Comparison of ENCODE assay signal across 18 cellular contexts in the genomic region with DNA sequence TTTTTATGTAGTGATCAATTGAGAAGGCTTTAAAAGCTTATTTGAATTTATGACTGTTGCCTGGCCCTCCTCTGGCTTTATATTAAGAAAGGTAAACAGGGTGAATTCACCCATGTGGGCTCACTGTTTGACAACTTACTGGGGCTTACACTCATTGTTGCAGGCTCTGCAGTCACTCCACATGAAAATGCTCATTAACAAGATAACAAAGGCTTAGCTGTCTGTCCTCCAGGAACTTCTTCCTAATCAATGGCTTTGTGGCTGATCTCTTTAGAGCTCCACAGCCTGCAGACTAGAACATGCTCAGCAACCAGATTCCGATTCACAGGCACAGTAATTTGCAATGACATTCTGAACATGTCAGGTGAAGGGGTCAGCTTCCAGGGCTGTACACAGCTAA.
DNase-seq lines count a peak whose midpoint lies in the region; ATAC-seq and TF ChIP-seq lines count a peak whose summit lies in the region.
"Had no signal": no experiment of that assay in that cellular context is flagged by ENCODE, and none has a peak within 500 bp of the region (broad histone marks: within the 10 kb centered on the region; RNA-seq: fewer than 3 reads in every experiment).

No MANE protein-coding gene starts in this region.

- H3K4me3 Mint-ChIP-seq in GM23338: no peak overlapping the region
- H3K4me3 Mint-ChIP-seq: CD4-positive, alpha-beta memory T cell had no signal

- no peaks in the 10 kb centered on the region for H3K79me1 ChIP-seq in mesendoderm (ENCODE audit: low read length)

- H3K4me1 ChIP-seq in GM23338 (ENCODE audit: insufficient read depth) (peaks cover 15% of the 10 kb centered on the region), mesendoderm (ENCODE audit: control insufficient read depth, low read depth, low read length) (no peaks in the 10 kb centered on the region), OCI-LY7 (ENCODE audit: insufficient read depth, low read length, poor library complexity, severe bottlenecking) (peaks cover 3% of the 10 kb centered on the region)
- H3K4me1 ChIP-seq: BE2C had no signal

- H3K23ac ChIP-seq in mesendoderm (ENCODE audit: low read length): no peak overlapping the region

- TF ChIP-seq CTCF in GM23338 (conservative IDR thresholded peaks at IDR 0.05; ENCODE audit: low read depth in 2 of 2) (no peak), OCI-LY7 (conservative IDR thresholded peaks at IDR 0.05; ENCODE audit: low read length) (no peak)

- H3K9ac ChIP-seq in mesendoderm (ENCODE audit: low read length): no peak overlapping the region
- H3K9ac ChIP-seq: KMS-11 had no signal

- H3K56ac ChIP-seq in mesendoderm (ENCODE audit: low read length): no peak overlapping the region

- no peak overlapping the region for H3K4me3 ChIP-seq in GM23338
- H3K4me3 ChIP-seq in mesendoderm (ENCODE audit: low read length): no peak overlapping the region
- H3K4me3 ChIP-seq in OCI-LY7 (ENCODE audit: low read depth, low read length, poor library complexity, severe bottlenecking): no peak overlapping the region
- H3K4me3 ChIP-seq: MG63 had no signal

- peaks cover 2% of the 10 kb centered on the region for H3K27me3 Mint-ChIP-seq in GM23338 (ENCODE audit: insufficient read depth, low read depth, poor library complexity)

- POLR2A ChIA-PET in OCI-LY7 (lab: Charles Lee): interaction anchor here (2.0 kb wide), 1 partner anchor 14 kb away, joined by 9 read pairs; no protein-coding TSS in a partner anchor

- H2BK5ac ChIP-seq in mesendoderm (ENCODE audit: low read length): no peak overlapping the region

- H4K5ac ChIP-seq in mesendoderm (ENCODE audit: low read length): no peak overlapping the region

- peak; percentile 56 for DNase-seq in GM23338 (ENCODE audit: low spot score)
- peak; percentile 88 to 96 for DNase-seq in NCI-H526 (lab: John Stamatoyannopoulos, UW)
- peak; percentile 47 for DNase-seq in ecto neural progenitor cell (ENCODE audit: low spot score)
- peak; percentile 83 for DNase-seq in mesendoderm
- no peak for DNase-seq in OCI-LY7 (ENCODE audit: low spot score)
- no peak for DNase-seq in NCI-H524 (lab: John Stamatoyannopoulos, UW)
- DNase-seq: BE2C; CD4-positive, alpha-beta memory T cell; GOT3; MG63; NCI-H1092 treated with DMSO at 0.1 percent for 48 hours; NCI-H187 treated with DMSO at 0.1 percent for 48 hours; NCI-H2171 treated with DMSO at 0.1 percent for 48 hours; NCI-H524 treated with DMSO at 0.1 percent for 48 hours; SIG-M5 had no signal

- peaks cover 28% of the 10 kb centered on the region for H3K4me1 Mint-ChIP-seq in GM23338
- H3K4me1 Mint-ChIP-seq: CD4-positive, alpha-beta memory T cell had no signal

- no peak overlapping the region for H2AFZ ChIP-seq in GM23338
- no peak overlapping the region for H2AFZ ChIP-seq in OCI-LY7 (ENCODE audit: low read length)

- no peak overlapping the region for H2AK5ac ChIP-seq in mesendoderm (ENCODE audit: low read length)

- no peaks in the 10 kb centered on the region for H3F3A ChIP-seq in GM23338 (replicated peaks; ENCODE audit: low read depth)

- no peaks in the 10 kb centered on the region for H3K9me3 Mint-ChIP-seq in GM23338

- no peaks in the 10 kb centered on the region for H3K79me2 ChIP-seq in GM23338 (replicated peaks; ENCODE audit: insufficient read depth)
- no peaks in the 10 kb centered on the region for H3K79me2 ChIP-seq in mesendoderm (ENCODE audit: control insufficient read depth, insufficient read depth, low read length)
- no peaks in the 10 kb centered on the region for H3K79me2 ChIP-seq in OCI-LY7 (ENCODE audit: insufficient read depth, low read depth, low read length)

- no peak overlapping the region for H4K8ac ChIP-seq in mesendoderm (ENCODE audit: low read depth, low read length)

- H2BK120ac ChIP-seq in mesendoderm (ENCODE audit: low read depth, low read length): no peak overlapping the region

- peaks cover 3% of the 10 kb centered on the region; the same call in 1 of the 2 replicates for H3K9me2 ChIP-seq in GM23338 (ENCODE audit: insufficient read depth)
- no peaks in the 10 kb centered on the region for H3K9me2 ChIP-seq in OCI-LY7 (ENCODE audit: insufficient read depth, low read length)

- intact Hi-C loops in OCI-LY7 (cut with micrococcal nuclease; ENCODE audit: unreplicated experiment): no loop called here

- ATAC-seq in GM23338: peak; percentile 98
- ATAC-seq in HG02588 (IDR thresholded peaks at IDR 0.05; ENCODE audit: unreplicated experiment): no peak
- ATAC-seq: HepG2 had no signal

- H3K4ac ChIP-seq in mesendoderm (ENCODE audit: low read depth, low read length): no peak overlapping the region

- H3K4me2 ChIP-seq in GM23338 (0 out of 2 replicates have a peak overlapping the region, but pooled peaks have one; percentile 3), mesendoderm (ENCODE audit: low read length) (no peak overlapping the region), OCI-LY7 (ENCODE audit: low read length) (no peak overlapping the region)
- H3K4me2 ChIP-seq: KMS-11 had no signal

- no peaks in the 10 kb centered on the region for H3K36me3 Mint-ChIP-seq in GM23338 (ENCODE audit: low read depth)
- H3K36me3 Mint-ChIP-seq: CD4-positive, alpha-beta memory T cell had no signal

- H3K27ac ChIP-seq in GM23338 (ENCODE audit: low read depth) (no peak overlapping the region), mesendoderm (ENCODE audit: low read depth, low read length) (no peak overlapping the region), OCI-LY7 (ENCODE audit: low read depth, low read length, poor library complexity, severe bottlenecking) (no peak overlapping the region)
- H3K27ac ChIP-seq: KMS-11 had no signal

- no TSS peak for BruUV-seq in OCI-LY7 (replicated peaks; lab: Mats Ljungman, UMichigan)

- H3K27me3 ChIP-seq in GM23338 (ENCODE audit: insufficient read depth) (no peaks in the 10 kb centered on the region), mesendoderm (ENCODE audit: insufficient read depth, low read length, poor library complexity) (no peaks in the 10 kb centered on the region)
- H3K27me3 ChIP-seq: BE2C, MG63 had no signal

- CTCF ChIA-PET in OCI-LY7 (lab: Charles Lee; ENCODE audit: unreplicated experiment): interaction anchor here (0.6 kb wide), 1 partner anchor 308 kb away, joined by 3 read pairs; no protein-coding TSS in a partner anchor

- H3K36me3 ChIP-seq in GM23338 (ENCODE audit: insufficient read depth) (no peaks in the 10 kb centered on the region), mesendoderm (ENCODE audit: control insufficient read depth, insufficient read depth, low read length) (no peaks in the 10 kb centered on the region), OCI-LY7 (ENCODE audit: insufficient read depth, low read length) (no peaks in the 10 kb centered on the region)
- H3K36me3 ChIP-seq: BE2C, MG63 had no signal

- WGBS in mesendoderm (ENCODE audit: extremely low coverage, insufficient coverage, low lambda C conversion rate): no CpG with 5 or more reads among the region's 1 CpG

- peak overlapping the region; percentile 19; the same call in 1 of the 2 replicates for H3K27ac Mint-ChIP-seq in GM23338
- H3K27ac Mint-ChIP-seq: CD4-positive, alpha-beta memory T cell had no signal

- no peaks in the 10 kb centered on the region for H3K9me3 ChIP-seq in OCI-LY7 (ENCODE audit: low read length)
- H3K9me3 ChIP-seq: BE2C, MG63 had no signal

- H4K20me1 ChIP-seq in GM23338 (replicated peaks; ENCODE audit: insufficient read depth) (no peaks in the 10 kb centered on the region), OCI-LY7 (ENCODE audit: insufficient read depth, low read length) (no peaks in the 10 kb centered on the region)

- H3K18ac ChIP-seq in mesendoderm (ENCODE audit: low read length): no peak overlapping the region

- no peak overlapping the region for H2BK15ac ChIP-seq in mesendoderm (replicated peaks; ENCODE audit: low read depth)

TF ChIP-seq in GM23338, 12 proteins besides CTCF, POLR2A, EP300 and RAD21 (continues in another document):
- no peak for TF ChIP-seq EZH2 (IDR thresholded peaks at IDR 0.05; ENCODE audit: low read depth, unreplicated experiment)
- no peak for TF ChIP-seq JUNB (IDR thresholded peaks at IDR 0.05; ENCODE audit: unreplicated experiment)

Comparison
In these comparisons a context has a peak if more than half of its experiments do, and no peak if none do; other contexts are left out.
1. DNase-seq: peak in GM23338 (single experiment), NCI-H526 (2 of 2), ecto neural progenitor cell (single experiment) and mesendoderm (single experiment); none in OCI-LY7 (single experiment) and NCI-H524 (0 of 2).